8 cellular contexts compared by ENCODE assay signal in the genomic region with DNA sequence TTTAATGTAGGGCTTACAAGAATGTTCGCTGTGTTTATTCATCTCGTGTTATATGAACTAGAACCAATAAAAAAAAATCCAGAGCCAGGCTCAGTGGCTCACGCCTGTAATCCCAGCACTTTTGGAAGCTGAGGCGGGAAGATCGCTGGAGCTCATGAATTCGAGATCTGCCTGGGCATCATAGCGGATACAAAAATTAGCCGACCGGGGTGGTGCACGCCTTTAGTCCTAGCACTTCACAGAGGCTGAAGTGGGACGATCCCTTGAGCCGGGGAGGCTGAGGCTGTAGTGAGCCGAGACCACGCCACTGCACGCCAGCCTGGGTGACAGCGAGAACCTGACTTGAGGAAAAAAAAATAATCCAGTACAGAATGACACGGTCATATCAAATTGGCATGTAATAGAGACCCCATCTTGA. TPM values are rescaled to one million over a fixed set of nuclear protein-coding genes. Genes with fewer than 3 reads are reported as not detected.
DNase-seq lines count a peak whose midpoint lies in the region; ATAC-seq and TF ChIP-seq lines count a peak whose summit lies in the region.

No MANE protein-coding gene starts in this region.

- ATAC-seq in GM19455 (IDR thresholded peaks at IDR 0.05; ENCODE audit: unreplicated experiment) (peak; percentile 21), left lobe of liver (no peak)
- peak; percentile 53 for ATAC-seq in stimulated activated naive CD8-positive, alpha-beta T cell treated with anti-CD3 and anti-CD28 coated beads, Interleukin-15, amount 100 ng/mL, for 72 hours

- H3K27me3 ChIP-seq in BE2C (no peaks in the 10 kb centered on the region), adipocyte (replicated peaks; ENCODE audit: control insufficient read depth, insufficient read depth, low read length) (no peaks in the 10 kb centered on the region), kidney epithelial cell (ENCODE audit: control insufficient read depth, insufficient read depth, low read length) (no peaks in the 10 kb centered on the region)

- peak; percentile 57 for DNase-seq in BE2C
- peak; percentile 5 for DNase-seq in NCI-H460 (ENCODE audit: extremely low read depth, low read depth)
- DNase-seq in adipocyte (ENCODE audit: low read depth), result peak; percentile 37
- DNase-seq in kidney epithelial cell (ENCODE audit: low read depth), result no peak
- peak; percentile 79 to 87 for DNase-seq in stimulated activated naive CD8-positive, alpha-beta T cell treated with anti-CD3 and anti-CD28 coated beads, Interleukin-15, amount 100 ng/mL, for 72 hours
- DNase-seq in left lobe of liver (ENCODE audit: low spot score), result no peak
- no peak for DNase-seq in CD1c-positive myeloid dendritic cell (ENCODE audit: extremely low spot score)

- peak overlapping the region; percentile 93 to 95 for H3K4me3 Mint-ChIP-seq in stimulated activated naive CD8-positive, alpha-beta T cell treated with anti-CD3 and anti-CD28 coated beads, Interleukin-15, amount 100 ng/mL, for 72 hours

- H3K9me3 Mint-ChIP-seq in stimulated activated naive CD8-positive, alpha-beta T cell treated with anti-CD3 and anti-CD28 coated beads, Interleukin-15, amount 100 ng/mL, for 72 hours, result no peaks in the 10 kb centered on the region

- H3K36me3 ChIP-seq in BE2C (no peaks in the 10 kb centered on the region), adipocyte (ENCODE audit: control insufficient read depth, insufficient read depth, low read length, severe bottlenecking) (no peaks in the 10 kb centered on the region), kidney epithelial cell (ENCODE audit: control insufficient read depth, insufficient read depth, low read length) (no peaks in the 10 kb centered on the region)

- H3K4me1 ChIP-seq in BE2C (no peaks in the 10 kb centered on the region), adipocyte (ENCODE audit: control insufficient read depth, insufficient read depth, low read length) (peaks cover 23% of the 10 kb centered on the region)

- H3K9me3 ChIP-seq in BE2C (no peaks in the 10 kb centered on the region), adipocyte (ENCODE audit: control insufficient read depth, low read length) (no peaks in the 10 kb centered on the region)

- H3K4me3 ChIP-seq in BE2C (ENCODE audit: low read depth, low read length) (peak overlapping the region; percentile 86), adipocyte (ENCODE audit: low read length) (peak overlapping the region; percentile 88), kidney epithelial cell (ENCODE audit: low read depth, low read length) (peak overlapping the region; percentile 59)

- H3K9ac ChIP-seq in adipocyte (ENCODE audit: low read length), result peak overlapping the region; percentile 82

- H3K4me1 Mint-ChIP-seq in stimulated activated naive CD8-positive, alpha-beta T cell treated with anti-CD3 and anti-CD28 coated beads, Interleukin-15, amount 100 ng/mL, for 72 hours, result peaks cover 74% of the 10 kb centered on the region

- H3K27me3 Mint-ChIP-seq in stimulated activated naive CD8-positive, alpha-beta T cell treated with anti-CD3 and anti-CD28 coated beads, Interleukin-15, amount 100 ng/mL, for 72 hours, result no peaks in the 10 kb centered on the region

- TF ChIP-seq CTCF in BE2C (IDR thresholded peaks at IDR 0.05; ENCODE audit: low read depth, low read length) (no peak), kidney epithelial cell (IDR thresholded peaks at IDR 0.05; ENCODE audit: insufficient read depth, low read length, poor library complexity, severe bottlenecking) (no peak)

- H3K27ac Mint-ChIP-seq in stimulated activated naive CD8-positive, alpha-beta T cell treated with anti-CD3 and anti-CD28 coated beads, Interleukin-15, amount 100 ng/mL, for 72 hours, result peak overlapping the region; percentile 99 to 100

RNA-seq across cellular contexts. Expression of gene OR2B2, which starts 46.2 kb away (rescaled TPM):
- polyA plus RNA-seq in BE2C (2012; ENCODE audit: insufficient read depth, insufficient read length, low read depth), result not detected
- total RNA-seq in NCI-H460 (2014; rRNA removed; shearing (Covaris generic)), result not detected in 2 replicates
- not detected in 2 replicates for polyA plus RNA-seq in NCI-H460 (2014; cell fraction: nucleus; rRNA removed)
- total RNA-seq in kidney epithelial cell, result not detected in 2 replicates
- total RNA-seq in left lobe of liver, result not detected

Comparison
In these comparisons a context has a peak if more than half of its experiments do, and no peak if none do; other contexts are left out.
1. DNase-seq: peak in BE2C (single experiment), NCI-H460 (single experiment), adipocyte (single experiment) and stimulated activated naive CD8-positive, alpha-beta T cell treated with anti-CD3 and anti-CD28 coated beads, Interleukin-15, amount 100 ng/mL, for 72 hours (2 of 2); none in kidney epithelial cell (single experiment), left lobe of liver (single experiment) and CD1c-positive myeloid dendritic cell (single experiment).
2. Peak in every context shown above with its lines, with median percentiles within 50 percentile points of each other: H3K4me3 ChIP-seq.